8 cellular contexts compared by ENCODE assay signal in the genomic region with DNA sequence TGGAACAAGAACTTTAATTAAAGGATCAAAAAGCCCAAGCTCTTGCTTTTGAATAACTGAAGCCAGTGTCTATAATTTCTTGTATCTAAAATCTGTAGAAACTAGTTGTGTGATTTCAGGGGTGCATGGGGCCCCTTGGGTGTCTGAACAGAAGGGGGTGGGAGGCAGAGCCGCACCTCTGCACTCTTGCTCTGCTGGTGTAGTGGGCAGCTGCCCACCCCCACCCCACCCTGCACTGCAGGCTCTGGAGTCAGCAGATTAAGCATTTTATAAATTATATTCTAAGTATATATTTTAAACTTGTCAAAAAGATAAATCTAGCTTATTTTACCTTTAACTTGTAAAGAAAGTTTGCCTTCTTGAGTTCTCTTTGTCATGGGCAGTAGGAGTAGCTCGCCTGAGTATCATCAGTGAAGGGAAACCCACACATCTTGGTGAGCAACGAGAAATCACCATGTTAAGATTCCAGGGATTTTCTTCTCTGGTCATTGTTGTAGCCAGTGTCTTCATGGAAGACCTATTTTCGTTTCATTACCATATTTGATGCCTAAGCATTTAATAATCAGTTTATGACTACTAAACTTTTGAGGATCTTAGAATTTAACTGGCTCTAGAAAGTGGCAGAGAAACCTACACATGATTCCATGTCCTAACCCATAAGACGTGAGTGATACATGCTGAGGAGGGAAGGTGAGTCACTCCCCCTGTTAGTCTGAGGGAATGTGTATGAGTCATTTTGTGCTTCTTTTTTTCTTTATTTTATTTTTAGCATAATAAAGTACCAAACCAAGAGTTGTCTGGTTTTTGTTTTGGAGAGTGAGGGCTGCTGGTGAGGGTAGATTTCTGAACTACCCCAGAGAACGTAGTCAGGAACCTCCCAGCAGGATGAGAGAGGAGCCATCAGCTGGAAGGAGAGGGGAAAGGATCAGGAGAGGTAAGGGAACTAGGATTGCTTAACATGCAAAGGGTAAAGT. TPM values are rescaled to one million over a fixed set of nuclear protein-coding genes. Genes with fewer than 3 reads are reported as not detected.
A peak's percentile ranks its signal among the peaks of the same experiment; 100 is the strongest.
DNase-seq lines count a peak whose midpoint lies in the region; ATAC-seq, FAIRE-seq and TF ChIP-seq lines count a peak whose summit lies in the region.

No MANE protein-coding gene starts in this region.

- no peaks in the 10 kb centered on the region for H3K27me3 ChIP-seq in vagina

- H3K36me3 ChIP-seq in vagina, result no peaks in the 10 kb centered on the region

- no peaks in the 10 kb centered on the region for H3K9me3 ChIP-seq in vagina

- H3K27ac ChIP-seq in vagina, result peak overlapping the region; percentile 49

- no peak for FAIRE-seq in frontal cortex (lab: Jason Lieb, UNC)

- peak; percentile 62 for ATAC-seq in HG03095 (IDR thresholded peaks at IDR 0.05; ENCODE audit: unreplicated experiment)

- intact Hi-C loops in vagina (cut with DNase I), result no loop called here

- H3K4me3 ChIP-seq in fibroblast of villous mesenchyme (ENCODE audit: low read depth, low read length) (no peak overlapping the region), vagina (no peak overlapping the region)

- no peak for TF ChIP-seq POLR2A in vagina (IDR thresholded peaks at IDR 0.05)

- peaks cover 23% of the 10 kb centered on the region for H3K4me1 ChIP-seq in vagina

- TF ChIP-seq CTCF in fibroblast of villous mesenchyme (IDR thresholded peaks at IDR 0.05; ENCODE audit: insufficient read depth, low read depth, low read length) (no peak), vagina (IDR thresholded peaks at IDR 0.05) (no peak)

- peak; percentile 33 for DNase-seq in stimulated activated naive CD4-positive, alpha-beta T cell treated with Interleukin-2 at 50 U/mL for 16 hours (lab: John Stamatoyannopoulos, UW)
- no peak for DNase-seq in stimulated activated naive CD4-positive, alpha-beta T cell (lab: John Stamatoyannopoulos, UW)
- DNase-seq in SW480 (ENCODE audit: low spot score) (peak; percentile 73), fibroblast of villous mesenchyme (ENCODE audit: low read depth) (peak; percentile 82), vagina (ENCODE audit: extremely low spot score in 2 of 2) (no peak), frontal cortex (ENCODE audit: low spot score in 2 of 2) (no peak), NCI-H1048 (lab: John Stamatoyannopoulos, UW) (no peak)

RNA-seq across cellular contexts. Expression of gene UBE2L5, which starts 7.7 kb away (rescaled TPM):
- total RNA-seq in fibroblast of villous mesenchyme (not detected in 2 replicates), vagina (not detected), frontal cortex (not detected)

RNA-seq across cellular contexts. Expression of gene HMGB1, which starts 35.7 kb away (rescaled TPM):
- total RNA-seq in fibroblast of villous mesenchyme (95.7 and 115 TPM in 2 replicates), vagina (215 TPM), frontal cortex (199 TPM)

Comparison
In these comparisons a context has a peak if more than half of its experiments do, and no peak if none do; other contexts are left out.
1. DNase-seq: peak in stimulated activated naive CD4-positive, alpha-beta T cell treated with Interleukin-2 at 50 U/mL for 16 hours (single experiment), SW480 (single experiment) and fibroblast of villous mesenchyme (single experiment); none in stimulated activated naive CD4-positive, alpha-beta T cell (0 of 6), vagina (0 of 2), frontal cortex (0 of 2) and NCI-H1048 (single experiment).